Comparison of ENCODE assay signal across 21 cellular contexts in genomic region chr2:138550670-138551287, GRCh38. TPM values are rescaled to one million over a fixed set of nuclear protein-coding genes. Genes with fewer than 3 reads are reported as not detected.
DNase-seq lines count a peak whose midpoint lies in the region; ATAC-seq and TF ChIP-seq lines count a peak whose summit lies in the region.
"Had no signal": no experiment of that assay in that cellular context is flagged by ENCODE, and none has a peak within 500 bp of the region (broad histone marks: within the 10 kb centered on the region; RNA-seq: fewer than 3 reads in every experiment).

No MANE protein-coding gene starts in this region.

- no peak overlapping the region for H3K4me2 ChIP-seq in H9 (ENCODE audit: insufficient read depth, insufficient read length, low read length)
- H3K4me2 ChIP-seq: BLaER1 treated with 17β-estradiol and CSF1 and Interleukin-3, amounts not matched to agents 10 nM and 100 nM had no signal

- H3K27ac ChIP-seq in CD4-positive, alpha-beta T cell (ENCODE audit: low read depth, low read length) = no peak overlapping the region
- H3K27ac ChIP-seq in H9 (ENCODE audit: insufficient read length, low read depth, low read length) (no peak overlapping the region), endodermal cell (ENCODE audit: low read depth, low read length) (no peak overlapping the region)
- H3K27ac ChIP-seq: BLaER1 treated with 17β-estradiol and CSF1 and Interleukin-3, amounts not matched to agents 10 nM and 100 nM; SJSA1 had no signal

- no peaks in the 10 kb centered on the region for H3K23me2 ChIP-seq in H9 (ENCODE audit: insufficient read length, low read depth, low read length, poor library complexity, severe bottlenecking)

- H2AFZ ChIP-seq in H9 (ENCODE audit: low read length) = no peak overlapping the region

- no peaks in the 10 kb centered on the region for H3K79me2 ChIP-seq in H9 (ENCODE audit: insufficient read depth, low read length)

- H3K79me1 ChIP-seq in H9 (ENCODE audit: insufficient read depth, low read depth, low read length, poor library complexity, severe bottlenecking) = no peaks in the 10 kb centered on the region

- no peaks in the 10 kb centered on the region for H3K9me3 Mint-ChIP-seq in CD4-positive, alpha-beta T cell
- H3K9me3 Mint-ChIP-seq in H9 = no peaks in the 10 kb centered on the region; a peak in 1 of 5 replicates
- peaks cover 2% of the 10 kb centered on the region for H3K9me3 Mint-ChIP-seq in endodermal cell
- no peaks in the 10 kb centered on the region for H3K9me3 Mint-ChIP-seq in progenitor cell of endocrine pancreas (ENCODE audit: low read depth)

- H3K4me3 Mint-ChIP-seq in CD4-positive, alpha-beta T cell = no peak overlapping the region
- H3K4me3 Mint-ChIP-seq in H9 = no peak overlapping the region
- H3K4me3 Mint-ChIP-seq in endodermal cell = no peak overlapping the region
- no peak overlapping the region for H3K4me3 Mint-ChIP-seq in progenitor cell of endocrine pancreas (ENCODE audit: low read depth)
- H3K4me3 Mint-ChIP-seq: CD4-positive, alpha-beta memory T cell had no signal

- H3K27ac Mint-ChIP-seq in CD4-positive, alpha-beta T cell = peak overlapping the region; percentile 38
- peak overlapping the region in 2 of 3 experiments; percentile 15 to 92; a peak in 2 of 7 replicates for H3K27ac Mint-ChIP-seq in H9
- peak overlapping the region; percentile 3 for H3K27ac Mint-ChIP-seq in endodermal cell
- peak overlapping the region; percentile 25 for H3K27ac Mint-ChIP-seq in progenitor cell of endocrine pancreas

- no peaks in the 10 kb centered on the region for H3K27me3 Mint-ChIP-seq in CD4-positive, alpha-beta T cell
- H3K27me3 Mint-ChIP-seq in H9 (ENCODE audit: low read depth) = no peaks in the 10 kb centered on the region
- no peaks in the 10 kb centered on the region for H3K27me3 Mint-ChIP-seq in endodermal cell (ENCODE audit: insufficient read depth)
- H3K27me3 Mint-ChIP-seq in progenitor cell of endocrine pancreas = no peaks in the 10 kb centered on the region
- H3K27me3 Mint-ChIP-seq: CD4-positive, alpha-beta memory T cell had no signal

- intact Hi-C loops in CD4-positive, alpha-beta T cell (cut with DNase I, micrococcal nuclease) = no loop called here

- no peaks in the 10 kb centered on the region for H4K20me1 ChIP-seq in H9 (ENCODE audit: control insufficient read depth, insufficient read depth, insufficient read length)

- no peak overlapping the region for H3T11ph ChIP-seq in H9 (ENCODE audit: low read length)

- no peak overlapping the region for H2BK5ac ChIP-seq in H9 (ENCODE audit: insufficient read length, low read length)

- no peak overlapping the region for H3K14ac ChIP-seq in H9 (ENCODE audit: insufficient read depth, low read length)

- CTCF ChIA-PET in CD4-positive, alpha-beta T cell (lab: Charles Lee) = no interaction called here

- H3K4ac ChIP-seq in H9 (ENCODE audit: low read depth, low read length) = no peak overlapping the region

- H4K8ac ChIP-seq in H9 (replicated peaks; ENCODE audit: insufficient read length, low read depth, low read length) = no peak overlapping the region

- no peak for TF ChIP-seq CTCF in CD4-positive, alpha-beta T cell (IDR thresholded peaks at IDR 0.05)
- no peak for TF ChIP-seq CTCF in H9 (conservative IDR thresholded peaks at IDR 0.05)
- no peak for TF ChIP-seq CTCF in endodermal cell (conservative IDR thresholded peaks at IDR 0.05)
- TF ChIP-seq CTCF in progenitor cell of endocrine pancreas (IDR thresholded peaks at IDR 0.05; ENCODE audit: unreplicated experiment) = no peak

- no peaks in the 10 kb centered on the region for H3K9me3 ChIP-seq in CD4-positive, alpha-beta T cell (ENCODE audit: control insufficient read depth, low read length)
- H3K9me3 ChIP-seq in H9 (ENCODE audit: control insufficient read depth, low read depth, low read length) (no peaks in the 10 kb centered on the region), endodermal cell (ENCODE audit: control insufficient read depth, low read length) (peaks cover 10% of the 10 kb centered on the region)
- H3K9me3 ChIP-seq: SJSA1 had no signal

- no peak overlapping the region for H3K18ac ChIP-seq in H9 (ENCODE audit: insufficient read length, low read depth, low read length)

- POLR2A ChIA-PET in CD4-positive, alpha-beta T cell (lab: Charles Lee) = interaction anchor here (0.6 kb wide), 1 partner anchor 25 kb away, joined by 3 read pairs; no protein-coding TSS in a partner anchor

- H2BK20ac ChIP-seq in H9 (ENCODE audit: low read depth, low read length, poor library complexity, severe bottlenecking) = no peak overlapping the region

- no peak overlapping the region for H2BK15ac ChIP-seq in H9 (ENCODE audit: low read depth, low read length)

- H2BK120ac ChIP-seq in H9 (ENCODE audit: low read depth, low read length, poor library complexity, severe bottlenecking) = no peak overlapping the region

- H3K4me1 ChIP-seq in H9 (ENCODE audit: insufficient read depth, low read length) (no peaks in the 10 kb centered on the region), endodermal cell (ENCODE audit: control insufficient read depth, insufficient read depth, low read length) (no peaks in the 10 kb centered on the region)
- H3K4me1 ChIP-seq: BLaER1 treated with 17β-estradiol and CSF1 and Interleukin-3, amounts not matched to agents 10 nM and 100 nM; SJSA1 had no signal

- no peak overlapping the region for H3K23ac ChIP-seq in H9 (ENCODE audit: insufficient read length, low read depth, low read length)

- H4K91ac ChIP-seq in H9 (ENCODE audit: insufficient read length, low read depth, low read length) = no peak overlapping the region

- H3K36me3 ChIP-seq in endodermal cell (ENCODE audit: control insufficient read depth, insufficient read depth, low read length) = peaks cover 33% of the 10 kb centered on the region
- H3K36me3 ChIP-seq: SJSA1 had no signal

- H3K4me1 Mint-ChIP-seq in CD4-positive, alpha-beta T cell (ENCODE audit: low read depth) = peaks cover 18% of the 10 kb centered on the region
- H3K4me1 Mint-ChIP-seq in H9 (peaks cover 4 to 5% of the 10 kb centered on the region in 2 experiments), endodermal cell (peaks cover 2% of the 10 kb centered on the region), progenitor cell of endocrine pancreas (ENCODE audit: low read depth) (peaks cover 10% of the 10 kb centered on the region)

- WGBS in H9 (ENCODE audit: extremely low coverage, insufficient read length, low lambda C conversion rate) = no CpG with 5 or more reads among the region's 3 CpGs
- 92% methylated on average over 2 of the region's 3 CpGs; no CpG with 5 or more reads in 1 of the 2 experiments for WGBS in endodermal cell (ENCODE audit: insufficient coverage in 1 of 2, insufficient read length in 1 of 2), 2 experiments

- no peak overlapping the region for H2AK5ac ChIP-seq in H9 (ENCODE audit: insufficient read length, low read length)

- H3K9ac ChIP-seq in H9 (ENCODE audit: extremely low read depth, insufficient read length, low read length) (no peak overlapping the region), endodermal cell (ENCODE audit: extremely low read depth, low read length, poor library complexity, severe bottlenecking) (no peak overlapping the region)
- H3K9ac ChIP-seq: BLaER1 treated with 17β-estradiol and CSF1 and Interleukin-3, amounts not matched to agents 10 nM and 100 nM had no signal

- no peak for ATAC-seq in CD4-positive, alpha-beta T cell (ENCODE audit: poor library complexity)
- ATAC-seq in GM21619 (IDR thresholded peaks at IDR 0.05; ENCODE audit: unreplicated experiment) (no peak), GM21529 (IDR thresholded peaks at IDR 0.05; ENCODE audit: unreplicated experiment) (no peak)
- ATAC-seq: GM12878 had no signal

- H2BK12ac ChIP-seq in H9 (ENCODE audit: insufficient read length, low read depth, low read length) = no peak overlapping the region

- peaks cover 55% of the 10 kb centered on the region for H3K36me3 Mint-ChIP-seq in CD4-positive, alpha-beta T cell (ENCODE audit: low read depth)
- H3K36me3 Mint-ChIP-seq in H9 (ENCODE audit: insufficient read depth in 1 of 3, low read depth in 3 of 3) = peaks cover 16 to 18% (median 18%) of the 10 kb centered on the region in 3 experiments
- peaks cover 31% of the 10 kb centered on the region for H3K36me3 Mint-ChIP-seq in endodermal cell (ENCODE audit: low read depth)
- peaks cover 16% of the 10 kb centered on the region for H3K36me3 Mint-ChIP-seq in progenitor cell of endocrine pancreas (ENCODE audit: insufficient read depth)

- H3K27me3 ChIP-seq in CD4-positive, alpha-beta T cell (ENCODE audit: control insufficient read depth, insufficient read depth, low read length) = no peaks in the 10 kb centered on the region
- no peaks in the 10 kb centered on the region for H3K27me3 ChIP-seq in H9 (ENCODE audit: insufficient read depth, low read length)
- H3K27me3 ChIP-seq in endodermal cell (ENCODE audit: control insufficient read depth, insufficient read depth, low read length, poor library complexity, severe bottlenecking) = no peaks in the 10 kb centered on the region
- H3K27me3 ChIP-seq: BLaER1 treated with 17β-estradiol and CSF1 and Interleukin-3, amounts not matched to agents 10 nM and 100 nM; SJSA1 had no signal

- no peak overlapping the region for H3K4me3 ChIP-seq in endodermal cell (ENCODE audit: low read length)
- H3K4me3 ChIP-seq: BLaER1 treated with 17β-estradiol and CSF1 and Interleukin-3, amounts not matched to agents 10 nM and 100 nM; GM12878; SJSA1 had no signal

- H3K56ac ChIP-seq in H9 (ENCODE audit: insufficient read length, low read depth, low read length) = no peak overlapping the region

- H4K5ac ChIP-seq in H9 (ENCODE audit: insufficient read length, low read depth, low read length) = no peak overlapping the region

- DNase-seq in CD4-positive, alpha-beta T cell = no peak
- no peak for DNase-seq in H9
- DNase-seq in endodermal cell = no peak
- no peak for DNase-seq in progenitor cell of endocrine pancreas (ENCODE audit: low spot score, unreplicated experiment)
- no peak for DNase-seq in effector CD4-positive, alpha-beta T cell
- no peak for DNase-seq in NCI-H1436 treated with DMSO at 0.1 percent for 48 hours (lab: John Stamatoyannopoulos, UW)
- DNase-seq: CD4-positive, alpha-beta memory T cell; COR-L47; DMS53; GDM1; Karpas-422; NCI-H1092 treated with DMSO at 0.1 percent for 48 hours; NCI-H2029 treated with DMSO at 0.1 percent for 48 hours; NCI-H526 treated with DMSO at 0.1 percent for 48 hours; Right ventricle myocardium superior; RPMI8226 had no signal

RNA-seq across cellular contexts. Expression of gene SPOPL, which starts 49.2 kb away (rescaled TPM):
- total RNA-seq in CD4-positive, alpha-beta T cell = 10 to 100 TPM; 12.0 to 13.2 TPM
- 13.6 and 14.6 TPM in 2 replicates for total RNA-seq in H9 (2021)
- 10 to 100 TPM; 17.4 to 26.9 TPM for total RNA-seq in endodermal cell
- 14.2 TPM for polyA plus RNA-seq in endodermal cell (2013, experiment 1 of 2)
- polyA plus RNA-seq in endodermal cell (2013, experiment 2 of 2) = 11.8 TPM
- 29.7 and 33.0 TPM in 2 replicates for total RNA-seq in progenitor cell of endocrine pancreas

Comparison
In these comparisons a context has a peak if more than half of its experiments do, and no peak if none do; other contexts are left out.
1. H3K27ac Mint-ChIP-seq: peak in every context shown above with its lines; median percentile 54 in H9; 38 in CD4-positive, alpha-beta T cell; 25 in progenitor cell of endocrine pancreas; 3 in endodermal cell.